Comparison of ENCODE assay signal across 12 cellular contexts in genomic region chr19:41893899-41894298, GRCh38.
DNase-seq lines count a peak whose midpoint lies in the region; ATAC-seq and TF ChIP-seq lines count a peak whose summit lies in the region.
"Had no signal": no experiment of that assay in that cellular context is flagged by ENCODE, and none has a peak within 500 bp of the region (broad histone marks: within the 10 kb centered on the region; RNA-seq: fewer than 3 reads in every experiment).

No MANE protein-coding gene starts in this region.

- H3K27me3 ChIP-seq in Loucy (ENCODE audit: insufficient read depth, low read length, poor library complexity, severe bottlenecking), result no peaks in the 10 kb centered on the region
- H3K27me3 ChIP-seq: MG63 had no signal

- DNase-seq in NOMO-1 treated with DMSO at 0.1 percent for 48 hours (lab: John Stamatoyannopoulos, UW; ENCODE audit: unreplicated experiment), result peak; percentile 12
- DNase-seq in NOMO-1 (lab: John Stamatoyannopoulos, UW; ENCODE audit: unreplicated experiment in 2 of 2), result no peak
- no peak for DNase-seq in nephron progenitor cell
- DNase-seq in cerebellar nuclear complex (lab: John Stamatoyannopoulos, UW), result no peak
- DNase-seq: amygdala, MG63, T-helper 9 cell had no signal

- no peak for ATAC-seq in HG02798 (IDR thresholded peaks at IDR 0.05; ENCODE audit: poor library complexity, unreplicated experiment)
- ATAC-seq in HG03095 (IDR thresholded peaks at IDR 0.05; ENCODE audit: unreplicated experiment), result no peak

- peaks cover 62% of the 10 kb centered on the region for H3K4me1 Mint-ChIP-seq in activated naive CD8-positive, alpha-beta T cell (ENCODE audit: low read depth)
- peaks cover 34% of the 10 kb centered on the region for H3K4me1 Mint-ChIP-seq in nephron progenitor cell

- peaks cover 4% of the 10 kb centered on the region for H4K20me1 ChIP-seq in Loucy (ENCODE audit: insufficient read depth, low read length, poor library complexity, severe bottlenecking)

- no peak overlapping the region for H3K4me3 ChIP-seq in Loucy (ENCODE audit: low read length, poor library complexity, severe bottlenecking)
- H3K4me3 ChIP-seq: MG63 had no signal

- peaks cover 16% of the 10 kb centered on the region for H3K4me1 ChIP-seq in Loucy (ENCODE audit: insufficient read depth, low read length, poor library complexity, severe bottlenecking)

- no peaks in the 10 kb centered on the region for H3F3A ChIP-seq in Loucy (ENCODE audit: low read depth)

- no peak overlapping the region for H3K4me2 ChIP-seq in Loucy (ENCODE audit: low read depth, low read length, poor library complexity, severe bottlenecking)

- H3K27ac Mint-ChIP-seq in activated naive CD8-positive, alpha-beta T cell, result peak overlapping the region; percentile 72
- peak overlapping the region; percentile 27 for H3K27ac Mint-ChIP-seq in nephron progenitor cell
- H3K27ac Mint-ChIP-seq: type B pancreatic cell had no signal

- TF ChIP-seq CTCF in Loucy (conservative IDR thresholded peaks at IDR 0.05; ENCODE audit: low read length), result peak; percentile 55
- TF ChIP-seq CTCF in nephron progenitor cell (IDR thresholded peaks at IDR 0.05), result no peak

- no peak overlapping the region for H2AFZ ChIP-seq in Loucy (ENCODE audit: low read length)

- H3K9me3 ChIP-seq in Loucy (ENCODE audit: insufficient read depth, low read depth, low read length), result no peaks in the 10 kb centered on the region
- H3K9me3 ChIP-seq: MG63 had no signal

- H3K9me2 ChIP-seq in Loucy (replicated peaks; ENCODE audit: low read depth, low read length), result no peaks in the 10 kb centered on the region

- peaks cover 13% of the 10 kb centered on the region for H3K36me3 Mint-ChIP-seq in activated naive CD8-positive, alpha-beta T cell
- H3K36me3 Mint-ChIP-seq in nephron progenitor cell (ENCODE audit: low read depth), result peaks cover 18% of the 10 kb centered on the region

- H3K9ac ChIP-seq in Loucy (ENCODE audit: low read depth, low read length, poor library complexity, severe bottlenecking), result no peak overlapping the region

- peaks cover 18% of the 10 kb centered on the region for H3K79me2 ChIP-seq in Loucy (ENCODE audit: insufficient read depth, low read length)

- no peaks in the 10 kb centered on the region for H3K27me3 Mint-ChIP-seq in activated naive CD8-positive, alpha-beta T cell
- no peaks in the 10 kb centered on the region for H3K27me3 Mint-ChIP-seq in nephron progenitor cell (ENCODE audit: low read depth, poor library complexity)
- H3K27me3 Mint-ChIP-seq: type B pancreatic cell had no signal

- peaks cover 39% of the 10 kb centered on the region; the same call in 1 of the 2 replicates for H3K36me3 ChIP-seq in Loucy (ENCODE audit: insufficient read depth, low read length)

- no peaks in the 10 kb centered on the region for H3K9me3 Mint-ChIP-seq in activated naive CD8-positive, alpha-beta T cell (ENCODE audit: low read depth)
- H3K9me3 Mint-ChIP-seq in nephron progenitor cell, result no peaks in the 10 kb centered on the region
- H3K9me3 Mint-ChIP-seq: type B pancreatic cell had no signal

- peak overlapping the region; percentile 13 for H3K4me3 Mint-ChIP-seq in activated naive CD8-positive, alpha-beta T cell
- H3K4me3 Mint-ChIP-seq in nephron progenitor cell, result no peak overlapping the region
- H3K4me3 Mint-ChIP-seq: type B pancreatic cell had no signal
